1 cellular context compared by ENCODE assay signal in genomic region chr5:176660860-176661641, GRCh38.
TF ChIP-seq lines count a peak whose summit lies in the region.

No MANE protein-coding gene starts in this region.

TF ChIP-seq in K562, 482 proteins besides CTCF, POLR2A, EP300 and RAD21 (continued from another document and continues in another):
- TF ChIP-seq ZNF75A (CRISPR knock-in tag; IDR thresholded peaks at IDR 0.05) (no peak), TCF7 (IDR thresholded peaks at IDR 0.05; ENCODE audit: borderline replicate concordance) (no peak), KLF13 (tag; IDR thresholded peaks at IDR 0.05; ENCODE audit: borderline replicate concordance, low read depth) (no peak), PURB (CRISPR knock-in tag; IDR thresholded peaks at IDR 0.05; ENCODE audit: low read depth) (no peak), PCBP1 (IDR thresholded peaks at IDR 0.05; ENCODE audit: low read depth, low read length, poor library complexity, severe bottlenecking) (peak; percentile 27), ADNP (tag; IDR thresholded peaks at IDR 0.05) (no peak), NFRKB (IDR thresholded peaks at IDR 0.05; ENCODE audit: low read depth) (no peak), RBFOX2 (IDR thresholded peaks at IDR 0.05; ENCODE audit: low read depth, low read length) (peak; percentile 39), HNRNPL (IDR thresholded peaks at IDR 0.05; ENCODE audit: low read depth, low read length) (0 out of 2 replicates have a peak, but pooled peaks have one; percentile 49), KLF1 (tag; IDR thresholded peaks at IDR 0.05) (no peak), ZC3H8 (IDR thresholded peaks at IDR 0.05) (no peak), AFF4 (CRISPR knock-in tag; IDR thresholded peaks at IDR 0.05) (no peak), CBX3 (IDR thresholded peaks at IDR 0.05; ENCODE audit: borderline replicate concordance in 1 of 2, low read length in 2 of 2) (no peak), GTF2A2 (tag; IDR thresholded peaks at IDR 0.05) (no peak), RNF219 (CRISPR knock-in tag; IDR thresholded peaks at IDR 0.05) (no peak), SREBF1 (IDR thresholded peaks at IDR 0.05; ENCODE audit: borderline replicate concordance, low read depth, low read length) (no peak), FOXM1 (IDR thresholded peaks at IDR 0.05; ENCODE audit: low read depth) (no peak), FOXM1 (CRISPR knock-in tag; IDR thresholded peaks at IDR 0.05; ENCODE audit: low read depth) (no peak), FOS (IDR thresholded peaks at IDR 0.05; ENCODE audit: extremely low read depth, insufficient read length) (no peak), ZKSCAN8 (CRISPR knock-in tag; IDR thresholded peaks at IDR 0.05) (no peak), HMG20A (CRISPR knock-in tag; conservative IDR thresholded peaks at IDR 0.05) (no peak), ZNF655 (CRISPR knock-in tag; IDR thresholded peaks at IDR 0.05) (no peak), CGGBP1 (CRISPR knock-in tag; IDR thresholded peaks at IDR 0.05) (no peak), TBP (optimal IDR thresholded peaks at IDR 0.05; ENCODE audit: low read depth, low read length) (no peak), CBX8 (IDR thresholded peaks at IDR 0.05; ENCODE audit: borderline replicate concordance, extremely low read depth, low read depth, low read length, poor library complexity, severe bottlenecking) (no peak), CTCFL (IDR thresholded peaks at IDR 0.05; ENCODE audit: borderline replicate concordance, insufficient read depth, low read depth, low read length, poor library complexity, severe bottlenecking) (peak; percentile 79), FIP1L1 (IDR thresholded peaks at IDR 0.05; ENCODE audit: low read depth, low read length, poor library complexity, severe bottlenecking) (no peak), BCOR (IDR thresholded peaks at IDR 0.05) (no peak), POU5F1 (IDR thresholded peaks at IDR 0.05; ENCODE audit: borderline replicate concordance, low read depth, low read length, partially characterized antibody) (no peak), MEF2D (tag; conservative IDR thresholded peaks at IDR 0.05; ENCODE audit: low read depth) (no peak), STAT5B (CRISPR knock-in tag; IDR thresholded peaks at IDR 0.05) (no peak), THRA (IDR thresholded peaks at IDR 0.05) (no peak), ZNF764 (CRISPR knock-in tag; IDR thresholded peaks at IDR 0.05; ENCODE audit: low read depth) (no peak), C11orf30 (IDR thresholded peaks at IDR 0.05; ENCODE audit: low read depth) (no peak), PTBP1 (IDR thresholded peaks at IDR 0.05; ENCODE audit: low read depth, low read length) (no peak), TBL1XR1 (IDR thresholded peaks at IDR 0.05; ENCODE audit: low read length in 2 of 2) (no peak), TEAD1 (CRISPR knock-in tag; IDR thresholded peaks at IDR 0.05) (peak in 1 of 2 experiments; percentile 30; a peak in 1 of 4 replicates), ELF4 (CRISPR knock-in tag; IDR thresholded peaks at IDR 0.05) (no peak), E2F1 (CRISPR knock-in tag; IDR thresholded peaks at IDR 0.05) (no peak), ZNF436 (CRISPR knock-in tag; IDR thresholded peaks at IDR 0.05) (no peak), ZNF511 (CRISPR knock-in tag; IDR thresholded peaks at IDR 0.05) (0 out of 2 replicates have a peak, but pooled peaks have one; percentile 21)
- TF ChIP-seq, protein P1, sequence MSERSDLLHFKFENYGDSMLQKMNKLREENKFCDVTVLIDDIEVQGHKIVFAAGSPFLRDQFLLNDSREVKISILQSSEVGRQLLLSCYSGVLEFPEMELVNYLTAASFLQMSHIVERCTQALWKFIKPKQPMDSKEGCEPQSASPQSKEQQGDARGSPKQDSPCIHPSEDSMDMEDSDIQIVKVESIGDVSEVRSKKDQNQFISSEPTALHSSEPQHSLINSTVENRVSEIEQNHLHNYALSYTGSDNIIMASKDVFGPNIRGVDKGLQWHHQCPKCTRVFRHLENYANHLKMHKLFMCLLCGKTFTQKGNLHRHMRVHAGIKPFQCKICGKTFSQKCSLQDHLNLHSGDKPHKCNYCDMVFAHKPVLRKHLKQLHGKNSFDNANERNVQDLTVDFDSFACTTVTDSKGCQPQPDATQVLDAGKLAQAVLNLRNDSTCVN (CRISPR knock-in tag; IDR thresholded peaks at IDR 0.05), result no peak
- TF ChIP-seq, protein P2, sequence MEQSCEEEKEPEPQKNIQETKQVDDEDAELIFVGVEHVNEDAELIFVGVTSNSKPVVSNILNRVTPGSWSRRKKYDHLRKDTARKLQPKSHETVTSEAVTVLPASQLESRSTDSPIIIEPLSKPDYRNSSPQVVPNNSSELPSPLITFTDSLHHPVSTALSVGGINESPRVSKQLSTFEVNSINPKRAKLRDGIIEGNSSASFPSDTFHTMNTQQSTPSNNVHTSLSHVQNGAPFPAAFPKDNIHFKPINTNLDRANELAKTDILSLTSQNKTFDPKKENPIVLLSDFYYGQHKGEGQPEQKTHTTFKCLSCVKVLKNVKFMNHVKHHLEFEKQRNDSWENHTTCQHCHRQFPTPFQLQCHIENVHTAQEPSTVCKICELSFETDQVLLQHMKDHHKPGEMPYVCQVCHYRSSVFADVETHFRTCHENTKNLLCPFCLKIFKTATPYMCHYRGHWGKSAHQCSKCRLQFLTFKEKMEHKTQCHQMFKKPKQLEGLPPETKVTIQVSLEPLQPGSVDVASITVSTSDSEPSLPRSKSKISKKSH (CRISPR knock-in tag; IDR thresholded peaks at IDR 0.05), result no peak
- TF ChIP-seq, protein P3, sequence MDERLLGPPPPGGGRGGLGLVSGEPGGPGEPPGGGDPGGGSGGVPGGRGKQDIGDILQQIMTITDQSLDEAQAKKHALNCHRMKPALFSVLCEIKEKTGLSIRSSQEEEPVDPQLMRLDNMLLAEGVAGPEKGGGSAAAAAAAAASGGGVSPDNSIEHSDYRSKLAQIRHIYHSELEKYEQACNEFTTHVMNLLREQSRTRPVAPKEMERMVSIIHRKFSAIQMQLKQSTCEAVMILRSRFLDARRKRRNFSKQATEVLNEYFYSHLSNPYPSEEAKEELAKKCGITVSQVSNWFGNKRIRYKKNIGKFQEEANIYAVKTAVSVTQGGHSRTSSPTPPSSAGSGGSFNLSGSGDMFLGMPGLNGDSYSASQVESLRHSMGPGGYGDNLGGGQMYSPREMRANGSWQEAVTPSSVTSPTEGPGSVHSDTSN (CRISPR knock-in tag; IDR thresholded peaks at IDR 0.05; ENCODE audit: low read depth), result no peak
- TF ChIP-seq, protein P3 (tag; conservative IDR thresholded peaks at IDR 0.05; ENCODE audit: low read depth), result no peak
